Comparison of ENCODE assay signal across 25 cellular contexts in the genomic region with DNA sequence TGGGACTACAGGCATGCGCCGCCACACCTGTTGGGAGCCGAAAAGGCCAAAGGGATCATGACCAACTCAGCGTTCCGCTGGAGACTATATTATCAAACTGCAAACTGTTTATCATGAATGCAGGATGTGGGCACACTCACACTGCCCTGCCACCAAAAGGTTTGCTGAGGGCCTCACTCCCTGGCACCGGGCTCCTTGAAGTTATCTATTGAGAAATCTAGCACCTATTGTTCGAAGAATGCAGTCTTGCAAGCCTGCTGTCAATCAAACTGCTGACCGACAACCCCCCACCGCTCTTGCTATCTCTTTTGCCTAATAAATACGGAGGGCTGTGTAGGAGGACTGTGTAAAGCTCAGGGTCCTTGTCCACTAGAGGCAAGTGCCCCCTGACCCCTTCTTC. TPM values are rescaled to one million over a fixed set of nuclear protein-coding genes. Genes with fewer than 3 reads are reported as not detected.
DNase-seq lines count a peak whose midpoint lies in the region; ATAC-seq, FAIRE-seq and TF ChIP-seq lines count a peak whose summit lies in the region.
"Had no signal": no experiment of that assay in that cellular context is flagged by ENCODE, and none has a peak within 500 bp of the region (broad histone marks: within the 10 kb centered on the region; RNA-seq: fewer than 3 reads in every experiment).

No MANE protein-coding gene starts in this region.

- H3K79me2 ChIP-seq in H1 (ENCODE audit: control insufficient read depth in 1 of 2, insufficient read depth in 2 of 2, low read length in 2 of 2) = no peaks in the 10 kb centered on the region

- H3K14ac ChIP-seq in H1 (ENCODE audit: insufficient read length) = no peak overlapping the region

- no peak overlapping the region for H2BK120ac ChIP-seq in H1 (replicated peaks; ENCODE audit: low read depth, low read length)

- H3K27me3 ChIP-seq in H1 (replicated peaks in 1 of 4; ENCODE audit: control insufficient read depth in 3 of 4, extremely low read depth in 1 of 4, insufficient read depth in 3 of 4, low read length in 3 of 4) (no peaks in the 10 kb centered on the region), stomach (no peaks in the 10 kb centered on the region)
- H3K27me3 ChIP-seq: SJCRH30 had no signal

- H3K27ac Mint-ChIP-seq in natural killer cell treated with Interleukin-12 subunit alpha and Interleukin-12 subunit beta and Interleukin-15 and Interleukin-18, amount 100 ng/mL, for 72 hours = peak overlapping the region; percentile 45 to 81
- H3K27ac Mint-ChIP-seq: CD4-positive, alpha-beta T cell; HFFc6 had no signal

- H4K5ac ChIP-seq in H1 (ENCODE audit: insufficient read length, low read depth, low read length) = no peak overlapping the region

- peak overlapping the region; percentile 61 for H3K4me3 Mint-ChIP-seq in natural killer cell treated with Interleukin-12 subunit alpha and Interleukin-12 subunit beta and Interleukin-15 and Interleukin-18, amount 100 ng/mL, for 72 hours
- H3K4me3 Mint-ChIP-seq: CD4-positive, alpha-beta T cell; HFFc6 had no signal

- no peak for ATAC-seq in natural killer cell treated with Interleukin-12 subunit alpha and Interleukin-12 subunit beta and Interleukin-15 and Interleukin-18, amount 100 ng/mL, for 72 hours
- ATAC-seq in GM18858 (IDR thresholded peaks at IDR 0.05; ENCODE audit: unreplicated experiment) = no peak

- no peak for TF ChIP-seq EP300 in H1 (IDR thresholded peaks at IDR 0.05; ENCODE audit: borderline replicate concordance in 1 of 2, low read depth in 2 of 2, low read length in 2 of 2)
- no peak for TF ChIP-seq EP300 in stomach (IDR thresholded peaks at IDR 0.05)

- no peaks in the 10 kb centered on the region for H3K27me3 Mint-ChIP-seq in natural killer cell treated with Interleukin-12 subunit alpha and Interleukin-12 subunit beta and Interleukin-15 and Interleukin-18, amount 100 ng/mL, for 72 hours
- H3K27me3 Mint-ChIP-seq: CD4-positive, alpha-beta T cell had no signal

- no peak overlapping the region for H2BK5ac ChIP-seq in H1 (ENCODE audit: low read depth, low read length)

- H4K8ac ChIP-seq in H1 (ENCODE audit: extremely low read depth, insufficient read depth, low read length) = no peak overlapping the region

- H3K36me3 ChIP-seq in H1 (ENCODE audit: control insufficient read depth in 2 of 4, insufficient read depth in 4 of 4, low read length in 3 of 4) (no peaks in the 10 kb centered on the region), stomach (no peaks in the 10 kb centered on the region)
- H3K36me3 ChIP-seq: SJCRH30 had no signal

- H3K4me1 Mint-ChIP-seq in natural killer cell treated with Interleukin-12 subunit alpha and Interleukin-12 subunit beta and Interleukin-15 and Interleukin-18, amount 100 ng/mL, for 72 hours (ENCODE audit: low read depth in 2 of 2) = peaks cover 24 to 29% of the 10 kb centered on the region in 2 donors

- H3K23me2 ChIP-seq in H1 (ENCODE audit: low read depth, low read length) = no peaks in the 10 kb centered on the region; the same call in 1 of the 2 replicates

- no peak overlapping the region for H3K23ac ChIP-seq in H1 (ENCODE audit: insufficient read length)

- no peaks in the 10 kb centered on the region for H3K79me1 ChIP-seq in H1 (ENCODE audit: low read depth, low read length)

- no peaks in the 10 kb centered on the region for H3K9me3 ChIP-seq in H1 (ENCODE audit: insufficient read depth in 2 of 2, low read depth in 1 of 2, low read length in 1 of 2)
- no peaks in the 10 kb centered on the region for H3K9me3 ChIP-seq in stomach
- H3K9me3 ChIP-seq: SJCRH30 had no signal

- TF ChIP-seq POLR2A in H1 (IDR thresholded peaks at IDR 0.05; ENCODE audit: control extremely low read depth in 1 of 2, low read depth in 2 of 2, low read length in 2 of 2) (no peak), stomach (IDR thresholded peaks at IDR 0.05) (no peak)

- H3K4ac ChIP-seq in H1 (replicated peaks; ENCODE audit: insufficient read length, low read depth, low read length) = no peak overlapping the region

- H3K4me3 ChIP-seq in H1 (ENCODE audit: extremely low read depth in 1 of 4, insufficient read depth in 2 of 4, low read depth in 3 of 4, low read length in 4 of 4) (no peak overlapping the region), stomach (no peak overlapping the region)
- H3K4me3 ChIP-seq: SJCRH30 had no signal

- H2BK20ac ChIP-seq in H1 (ENCODE audit: low read length) = no peak overlapping the region

- H3K18ac ChIP-seq in H1 (ENCODE audit: extremely low read depth, low read length) = no peak overlapping the region

- no peaks in the 10 kb centered on the region for H4K20me1 ChIP-seq in H1 (replicated peaks in 1 of 2; ENCODE audit: control insufficient read depth in 1 of 2, insufficient read depth in 2 of 2, low read length in 2 of 2)

- H3K36me3 Mint-ChIP-seq in natural killer cell treated with Interleukin-12 subunit alpha and Interleukin-12 subunit beta and Interleukin-15 and Interleukin-18, amount 100 ng/mL, for 72 hours = no peaks in the 10 kb centered on the region

- H3K4me1 ChIP-seq in H1 (replicated peaks in 1 of 4; ENCODE audit: control insufficient read depth in 3 of 4, insufficient read depth in 4 of 4, low read length in 3 of 4) (peaks cover 0 to 3% (median 1%) of the 10 kb centered on the region in 4 experiments; a peak in 2 of 7 replicates), stomach (peaks cover 6 to 8% (median 7%) of the 10 kb centered on the region in 4 donors)

- DNase-seq in HEK293T (ENCODE audit: extremely low spot score) (no peak), H1 (ENCODE audit: low read depth in 1 of 2, low spot score in 2 of 2) (no peak), stomach (peak; percentile 53), amniotic stem cell (lab: John Stamatoyannopoulos, UW) (no peak), NCI-H748 (lab: John Stamatoyannopoulos, UW; ENCODE audit: unreplicated experiment) (no peak), DMS114 treated with DMSO at 0.1 percent for 48 hours (lab: John Stamatoyannopoulos, UW; ENCODE audit: unreplicated experiment) (no peak)
- no peak for DNase-seq in natural killer cell treated with Interleukin-12 subunit alpha and Interleukin-12 subunit beta and Interleukin-15 and Interleukin-18, amount 100 ng/mL, for 72 hours (ENCODE audit: low spot score)
- DNase-seq: CD4-positive, alpha-beta T cell; DMS153; HFFc6; NCI-H1105; NCI-H146; NCI-H2029; NCI-H2227 treated with DMSO at 0.1 percent for 48 hours; NCI-H510A; NCI-H82; SJCRH30 had no signal

- H2BK12ac ChIP-seq in H1 (ENCODE audit: low read depth, low read length) = no peak overlapping the region

- no peaks in the 10 kb centered on the region for H3K9me3 Mint-ChIP-seq in natural killer cell treated with Interleukin-12 subunit alpha and Interleukin-12 subunit beta and Interleukin-15 and Interleukin-18, amount 100 ng/mL, for 72 hours
- H3K9me3 Mint-ChIP-seq: CD4-positive, alpha-beta T cell had no signal

- TF ChIP-seq CTCF in H1 (IDR thresholded peaks at IDR 0.05; ENCODE audit: control extremely low read depth in 1 of 3, insufficient read depth in 1 of 3, low read depth in 1 of 3, low read length in 3 of 3) (no peak), stomach (IDR thresholded peaks at IDR 0.05) (no peak)

- no peak overlapping the region for H3K9ac ChIP-seq in H1 (replicated peaks in 1 of 4; ENCODE audit: extremely low read depth in 1 of 4, low read depth in 3 of 4, low read length in 3 of 4)
- H3K9ac ChIP-seq: KMS-11 had no signal

- no peak overlapping the region for H2AK5ac ChIP-seq in H1 (ENCODE audit: low read depth, low read length)

- no peak for FAIRE-seq in H1 (lab: Jason Lieb, UNC)
- FAIRE-seq: G401.6, GM12892, GM18507, H54, HTR-8/SVneo, RCC 7860 had no signal

- H3K27ac ChIP-seq in H1 (ENCODE audit: low read depth, low read length) (no peak overlapping the region), stomach (peak overlapping the region in 1 of 5 donors; percentile 6)
- H3K27ac ChIP-seq: KMS-11, SJCRH30 had no signal

- POLR2A ChIA-PET in HEK293T (lab: Yijun Ruan, JAX) = interaction anchor here (2.2 kb wide), 1 partner anchor 13 kb away, joined by 8 read pairs; the partner anchor contains the start of gene PPP2R1A
- POLR2A ChIA-PET in H1 (lab: Charles Lee; ENCODE audit: partially characterized antibody) = interaction anchor here (0.6 to 3.4 kb wide), 3 partner anchors 10 to 486 kb away, joined by 3 to 12 read pairs (median 3); partner anchors contain the start of gene PPP2R1A

- 88% methylated on average over 10 of the region's 10 CpGs; no CpG with 5 or more reads in 1 of the 2 experiments for WGBS in H1 (ENCODE audit: extremely low coverage in 1 of 2, insufficient coverage in 1 of 2, insufficient read length in 1 of 2, insufficient replicate concordance in 2 of 2, low coverage in 1 of 2, low lambda C conversion rate in 2 of 2, missing lambda C conversion rate in 1 of 2), 2 experiments
- WGBS in stomach, 5 donors = 25 to 49% (median 35%) methylated on average over 10 of the region's 10 CpGs

- no peak overlapping the region for H4K91ac ChIP-seq in H1 (replicated peaks; ENCODE audit: insufficient read length, low read length)

- H3K56ac ChIP-seq in H1 (replicated peaks; ENCODE audit: insufficient read length, low read depth, low read length) = no peak overlapping the region

- H3K4me2 ChIP-seq in H1 (ENCODE audit: insufficient read depth in 1 of 2, low read depth in 2 of 2, low read length in 2 of 2) = no peak overlapping the region
- H3K4me2 ChIP-seq: KMS-11 had no signal

- no peak overlapping the region for H2BK15ac ChIP-seq in H1 (ENCODE audit: low read length)

- TF ChIP-seq RAD21 in H1 (IDR thresholded peaks at IDR 0.05 in 1 of 2, conservative IDR thresholded peaks at IDR 0.05 in 1 of 2; ENCODE audit: low read depth in 2 of 2, low read length in 2 of 2) = no peak

- intact Hi-C loops in stomach (cut with DNase I; ENCODE audit: low total_unique reads) = no loop called here

- no peak overlapping the region for H2AFZ ChIP-seq in H1 (ENCODE audit: low read length)

- CTCF ChIA-PET in HEK293T (lab: Yijun Ruan, JAX) = no interaction called here
- CTCF ChIA-PET in H1 (lab: Charles Lee; ENCODE audit: partially characterized antibody) = interaction anchor here (1.4 kb wide), 1 partner anchor 29 kb away, joined by 3 read pairs; no protein-coding TSS in a partner anchor

RNA-seq across cellular contexts. Expression of gene ZNF836, which starts 5.2 kb away (rescaled TPM):
- total RNA-seq in H1 (2021; fragmentation: NEBNext Ultra II Directional; extraction: Animal tissue kit (Norgen Biotek cat#: 25700)) = 27.2 and 31.9 TPM in 2 replicates
- polyA plus RNA-seq in H1 (2011; rRNA removed) (5.6 and 6.8 TPM in 2 replicates), stomach (1 to 10 TPM; 3.2 to 4.5 (median 3.4) TPM)
- polyA plus RNA-seq in H1 (2011; cell fraction: cytosol; rRNA removed) = 5.6 TPM
- 24.0 TPM for polyA plus RNA-seq in H1 (2011; cell fraction: nucleus; rRNA removed)
- polyA plus RNA-seq in H1 (2012, experiment 1 of 2) = 13.4 to 26.7 TPM (median 14.4 TPM) in 4 replicates
- polyA plus RNA-seq in H1 (2012, experiment 2 of 2) = 9.3 TPM
- 24.7 TPM for polyA plus RNA-seq in H1 (2013, experiment 1 of 2)
- polyA plus RNA-seq in H1 (2013, experiment 2 of 2) = 21.6 TPM
- 25.2 and 31.2 TPM in 2 replicates for polyA minus RNA-seq in H1 (2011; rRNA and poly(A)+ RNA removed)
- 10.9 TPM for polyA minus RNA-seq in H1 (2011; cell fraction: cytosol; rRNA and poly(A)+ RNA removed)
- 28.6 TPM for polyA minus RNA-seq in H1 (2011; cell fraction: nucleus; rRNA and poly(A)+ RNA removed)
- 10 to 100 TPM in 1 of 2 donors, 1 to 10 TPM in 1; 8.3 to 12.9 TPM for total RNA-seq in natural killer cell treated with Interleukin-12 subunit alpha and Interleukin-12 subunit beta and Interleukin-15 and Interleukin-18, amount 100 ng/mL, for 72 hours
- 10 to 100 TPM in 2 of 5 donors, 1 to 10 TPM in 3; 1.3 to 17.7 (median 4.1) TPM for total RNA-seq in stomach

RNA-seq across cellular contexts. Expression of gene PPP2R1A, which starts 13.3 kb away (rescaled TPM):
- 378 and 382 TPM in 2 replicates for total RNA-seq in H1 (2021; fragmentation: NEBNext Ultra II Directional; extraction: Animal tissue kit (Norgen Biotek cat#: 25700))
- 380 and 428 TPM in 2 replicates for polyA plus RNA-seq in H1 (2011; rRNA removed)
- 289 TPM for polyA plus RNA-seq in H1 (2011; cell fraction: cytosol; rRNA removed)
- 373 TPM for polyA plus RNA-seq in H1 (2011; cell fraction: nucleus; rRNA removed)
- polyA plus RNA-seq in H1 (2012, experiment 1 of 2) = 423 to 640 TPM (median 550 TPM) in 4 replicates
- 425 TPM for polyA plus RNA-seq in H1 (2012, experiment 2 of 2)
- 133 TPM for polyA plus RNA-seq in H1 (2013, experiment 1 of 2)
- 118 TPM for polyA plus RNA-seq in H1 (2013, experiment 2 of 2)
- 389 and 467 TPM in 2 replicates for polyA minus RNA-seq in H1 (2011; rRNA and poly(A)+ RNA removed)
- polyA minus RNA-seq in H1 (2011; cell fraction: cytosol; rRNA and poly(A)+ RNA removed) = 311 TPM
- polyA minus RNA-seq in H1 (2011; cell fraction: nucleus; rRNA and poly(A)+ RNA removed) = 219 TPM
- 100 to 1,000 TPM; 241 to 252 TPM for total RNA-seq in natural killer cell treated with Interleukin-12 subunit alpha and Interleukin-12 subunit beta and Interleukin-15 and Interleukin-18, amount 100 ng/mL, for 72 hours
- 100 to 1,000 TPM in 4 of 5 donors, 10 to 100 TPM in 1; 73.3 to 272 (median 192) TPM for total RNA-seq in stomach
- 100 to 1,000 TPM in 2 of 3 donors, 10 to 100 TPM in 1; 98.7 to 146 (median 109) TPM for polyA plus RNA-seq in stomach

RNA-seq across cellular contexts. Expression of gene ZNF616, which starts 36.8 kb away (rescaled TPM):
- 40.2 and 40.5 TPM in 2 replicates for total RNA-seq in H1 (2021; fragmentation: NEBNext Ultra II Directional; extraction: Animal tissue kit (Norgen Biotek cat#: 25700))
- 3.5 and 5.7 TPM in 2 replicates for polyA plus RNA-seq in H1 (2011; rRNA removed)
- 7.3 TPM for polyA plus RNA-seq in H1 (2011; cell fraction: cytosol; rRNA removed)
- polyA plus RNA-seq in H1 (2011; cell fraction: nucleus; rRNA removed) = 9.4 TPM
- polyA plus RNA-seq in H1 (2012, experiment 1 of 2) = 14.1 to 26.9 TPM (median 18.7 TPM) in 4 replicates
- polyA plus RNA-seq in H1 (2012, experiment 2 of 2) = 1.4 TPM
- polyA plus RNA-seq in H1 (2013, experiment 1 of 2) = 15.4 TPM
- 13.2 TPM for polyA plus RNA-seq in H1 (2013, experiment 2 of 2)
- polyA minus RNA-seq in H1 (2011; rRNA and poly(A)+ RNA removed) = 30.0 and 41.0 TPM in 2 replicates
- polyA minus RNA-seq in H1 (2011; cell fraction: cytosol; rRNA and poly(A)+ RNA removed) = 17.4 TPM
- 60.3 TPM for polyA minus RNA-seq in H1 (2011; cell fraction: nucleus; rRNA and poly(A)+ RNA removed)
- 1 to 10 TPM; 4.8 to 7.8 TPM for total RNA-seq in natural killer cell treated with Interleukin-12 subunit alpha and Interleukin-12 subunit beta and Interleukin-15 and Interleukin-18, amount 100 ng/mL, for 72 hours
- total RNA-seq in stomach = 10 to 100 TPM in 1 of 5 donors, 1 to 10 TPM in 3, under 1 TPM in 1; 0.29 to 23.3 (median 7.2) TPM
- polyA plus RNA-seq in stomach = 1 to 10 TPM; 1.7 to 2.0 (median 1.7) TPM
